1 cellular context compared by ENCODE assay signal in the genomic region with DNA sequence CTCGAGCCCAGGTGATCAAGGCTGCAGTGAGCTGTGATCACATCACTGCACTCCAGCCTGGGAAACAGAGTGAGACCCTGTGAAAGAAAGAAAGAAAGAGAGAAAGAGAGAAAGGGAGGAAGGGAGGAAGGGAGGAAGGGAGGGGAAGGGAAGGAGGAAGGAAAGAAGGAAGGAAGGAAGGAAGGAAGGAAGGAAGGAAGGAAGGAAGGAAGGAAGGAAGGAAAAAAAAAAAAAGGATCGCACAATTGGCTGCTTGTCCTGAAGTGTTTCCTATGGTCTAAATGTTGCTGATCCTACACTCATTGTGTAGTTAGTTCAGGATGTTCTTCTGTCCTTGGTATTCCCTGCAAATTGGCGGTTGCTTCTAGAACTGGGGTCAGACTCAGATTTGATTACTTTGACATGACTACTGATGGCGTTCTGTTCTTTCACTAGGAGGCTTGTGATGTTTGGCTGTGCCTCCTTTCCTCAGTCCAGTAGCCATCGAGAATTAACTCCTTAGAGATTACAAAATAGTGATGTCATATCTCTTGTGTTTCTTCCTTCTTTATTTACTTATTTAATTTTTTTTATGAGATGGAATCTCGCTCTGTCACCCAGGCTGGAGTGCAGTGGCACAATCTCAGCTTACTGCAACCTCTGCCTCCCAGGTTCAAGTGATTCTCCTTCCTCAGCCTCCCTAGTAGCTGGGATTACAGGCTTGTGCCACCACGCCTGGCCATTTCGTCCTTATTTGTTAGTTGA.
A peak's percentile ranks its signal among the peaks of the same experiment; 100 is the strongest.
TF ChIP-seq lines count a peak whose summit lies in the region.

No MANE protein-coding gene starts in this region.

TF ChIP-seq in K562, 482 proteins besides CTCF, POLR2A, EP300 and RAD21:
- peak; percentile 46; the same call in 1 of the 2 replicates for TF ChIP-seq ZNF512 (tag; IDR thresholded peaks at IDR 0.05)
